ENCODE assay signal across 9 cellular contexts in genomic region chr2:120305296-120305695, GRCh38. TPM values are rescaled to one million over a fixed set of nuclear protein-coding genes. Genes with fewer than 3 reads are reported as not detected.
DNase-seq lines count a peak whose midpoint lies in the region; ATAC-seq and TF ChIP-seq lines count a peak whose summit lies in the region.
"Had no signal": no experiment of that assay in that cellular context is flagged by ENCODE, and none has a peak within 500 bp of the region (broad histone marks: within the 10 kb centered on the region; RNA-seq: fewer than 3 reads in every experiment).

No MANE protein-coding gene starts in this region.

- H3K27me3 ChIP-seq in A673 (replicated peaks; ENCODE audit: insufficient read depth, low read depth, low read length, poor library complexity) (no peaks in the 10 kb centered on the region), H7 (ENCODE audit: control insufficient read depth, insufficient read depth, low read length) (no peaks in the 10 kb centered on the region; the same call in 1 of the 2 replicates), hepatocyte (no peaks in the 10 kb centered on the region)

- H3K4me2 ChIP-seq in hepatocyte, result no peak overlapping the region

- ATAC-seq in GM21423 (IDR thresholded peaks at IDR 0.05; ENCODE audit: unreplicated experiment) (no peak), HG03196 (IDR thresholded peaks at IDR 0.05; ENCODE audit: unreplicated experiment) (no peak), HG03175 (IDR thresholded peaks at IDR 0.05; ENCODE audit: unreplicated experiment) (no peak)

- POLR2A ChIA-PET in A673 (lab: Charles Lee; ENCODE audit: low non-redundant PET), result no interaction called here

- 62% methylated on average over 6 of the region's 6 CpGs for WGBS in hepatocyte (ENCODE audit: low lambda C conversion rate, missing lambda C conversion rate)

- H3K4me1 ChIP-seq in A673 (ENCODE audit: insufficient read depth, low read length, poor library complexity, severe bottlenecking) (no peaks in the 10 kb centered on the region), hepatocyte (ENCODE audit: insufficient read depth) (no peaks in the 10 kb centered on the region)

- H3K9me3 ChIP-seq in A673 (ENCODE audit: low read depth, low read length, poor library complexity, severe bottlenecking) (no peaks in the 10 kb centered on the region), hepatocyte (ENCODE audit: low read depth) (no peaks in the 10 kb centered on the region)

- BruUV-seq in A673 (replicated peaks; lab: Mats Ljungman, UMichigan), result no TSS peak

- no peaks in the 10 kb centered on the region for H3K9me2 ChIP-seq in hepatocyte (replicated peaks; ENCODE audit: insufficient read depth)

- H3K27ac ChIP-seq in A673 (ENCODE audit: low read depth, low read length, poor library complexity, severe bottlenecking) (no peak overlapping the region), hepatocyte (no peak overlapping the region)

- H3K36me3 ChIP-seq in A673 (ENCODE audit: insufficient read depth, low read length, poor library complexity, severe bottlenecking) (no peaks in the 10 kb centered on the region), H7 (replicated peaks; ENCODE audit: control insufficient read depth, insufficient read depth, low read length) (no peaks in the 10 kb centered on the region), hepatocyte (replicated peaks; ENCODE audit: insufficient read depth, low read depth) (no peaks in the 10 kb centered on the region)

- 0 out of 2 replicates have a peak, but pooled peaks have one; percentile 23 for TF ChIP-seq CTCF in A673 (conservative IDR thresholded peaks at IDR 0.05; ENCODE audit: low read depth, low read length)
- peak; percentile 36 for TF ChIP-seq CTCF in hepatocyte (IDR thresholded peaks at IDR 0.05; ENCODE audit: poor library complexity)

- intact Hi-C loops in A673 (cut with micrococcal nuclease; ENCODE audit: unreplicated experiment), result no loop called here

- H3K4me3 ChIP-seq in A673 (ENCODE audit: low read depth, low read length, poor library complexity, severe bottlenecking) (no peak overlapping the region), H7 (ENCODE audit: insufficient read depth, low read depth, low read length) (no peak overlapping the region), hepatocyte (no peak overlapping the region)

- no peak overlapping the region for H2AFZ ChIP-seq in hepatocyte

- H3K79me2 ChIP-seq in hepatocyte, result no peaks in the 10 kb centered on the region

- H4K20me1 ChIP-seq in hepatocyte (ENCODE audit: insufficient read depth, poor library complexity, severe bottlenecking), result no peaks in the 10 kb centered on the region

- DNase-seq in A673 (ENCODE audit: low spot score) (no peak), H7 (peak; percentile 70), SW480 (ENCODE audit: low spot score) (peak; percentile 65), hepatocyte (ENCODE audit: low spot score) (peak; percentile 45), NOMO-1 (lab: John Stamatoyannopoulos, UW; ENCODE audit: unreplicated experiment in 2 of 2) (no peak)
- DNase-seq: NCI-H524 treated with DMSO at 0.1 percent for 48 hours had no signal

- CTCF ChIA-PET in A673 (lab: Charles Lee), result no interaction called here

RNA-seq across cellular contexts. Expression of gene INHBB, which starts 40.6 kb away (rescaled TPM):
- total RNA-seq in A673 (2021) (0.09 TPM in 2 replicates), hepatocyte (4.4 and 6.6 TPM in 2 replicates)
- 0.07 and 0.11 TPM in 2 replicates for total RNA-seq in H7 (2014; rRNA removed; shearing (Covaris generic))
- 1.3 and 2.7 TPM in 2 replicates for polyA plus RNA-seq in hepatocyte

RNA-seq across cellular contexts. Expression of gene RALB, which starts 52.6 kb away (rescaled TPM):
- total RNA-seq in A673 (2021) (47.0 and 52.1 TPM in 2 replicates), hepatocyte (66.8 and 68.2 TPM in 2 replicates)
- total RNA-seq in H7 (2014; rRNA removed; shearing (Covaris generic)), result 11.1 and 13.5 TPM in 2 replicates
- 57.5 and 74.4 TPM in 2 replicates for polyA plus RNA-seq in hepatocyte

Comparison
In these comparisons a context has a peak if more than half of its experiments do, and no peak if none do; other contexts are left out.
1. DNase-seq: peak in H7 (single experiment), SW480 (single experiment) and hepatocyte (single experiment); none in A673 (single experiment) and NOMO-1 (0 of 2).